Comparison of ENCODE assay signal across 8 cellular contexts in genomic region chr16:48556913-48557351, GRCh38. TPM values are rescaled to one million over a fixed set of nuclear protein-coding genes. Genes with fewer than 3 reads are reported as not detected.
DNase-seq lines count a peak whose midpoint lies in the region; ATAC-seq and TF ChIP-seq lines count a peak whose summit lies in the region.

No MANE protein-coding gene starts in this region.

- H3K4me3 ChIP-seq in HEK293 (ENCODE audit: low read depth, low read length), result no peak overlapping the region
- H3K4me3 ChIP-seq in Peyer's patch, result no peak overlapping the region

- peak; percentile 71 for ATAC-seq in GM18508 (IDR thresholded peaks at IDR 0.05; ENCODE audit: insufficient read depth, unreplicated experiment)

- H3K36me3 ChIP-seq in HEK293 (ENCODE audit: control insufficient read depth in 2 of 2, insufficient read depth in 1 of 2, low read length in 2 of 2), result peaks cover 0 to 34% of the 10 kb centered on the region in 2 experiments; a peak in 1 of 3 replicates
- H3K36me3 ChIP-seq in Peyer's patch, result peaks cover 0 to 11% (median 0%) of the 10 kb centered on the region in 3 donors

- TF ChIP-seq POLR2A in Peyer's patch (IDR thresholded peaks at IDR 0.05), result no peak

- POLR2A ChIA-PET in HEK293 (lab: Yijun Ruan, JAX) (no interaction called here), RWPE1 (lab: Yijun Ruan, JAX; ENCODE audit: low non-redundant PET) (no interaction called here)

- no peaks in the 10 kb centered on the region for H3K27me3 ChIP-seq in Peyer's patch

- H3K9me3 ChIP-seq in HEK293 (ENCODE audit: control insufficient read depth, insufficient read depth, low read depth, low read length) (no peaks in the 10 kb centered on the region), Peyer's patch (no peaks in the 10 kb centered on the region)

- peaks cover 15% of the 10 kb centered on the region for H3K4me1 ChIP-seq in HEK293 (ENCODE audit: control insufficient read depth, insufficient read depth, low read length)
- H3K4me1 ChIP-seq in Peyer's patch, result peaks cover 0 to 25% (median 4%) of the 10 kb centered on the region in 4 donors

- CTCF ChIA-PET in HEK293 (lab: Yijun Ruan, JAX) (no interaction called here), RWPE1 (lab: Yijun Ruan, JAX) (interaction anchor here (0.6 kb wide), 1 partner anchor 1286 kb away, joined by 4 read pairs; no protein-coding TSS in a partner anchor)

- DNase-seq in RWPE1 (ENCODE audit: low spot score), result peak; percentile 24
- peak; percentile 37 for DNase-seq in fibroblast of the conjunctiva (ENCODE audit: low read depth)
- no peak for DNase-seq in Peyer's patch
- no peak for DNase-seq in central memory CD4-positive, alpha-beta T cell
- DNase-seq in UCSD-AML1 (lab: John Stamatoyannopoulos, UW; ENCODE audit: unreplicated experiment), result no peak
- no peak for DNase-seq in GM20000 (ENCODE audit: low spot score)

- no peak for TF ChIP-seq CTCF in HEK293 (tag by site-specific recombination; IDR thresholded peaks at IDR 0.05)
- no peak for TF ChIP-seq CTCF in RWPE1 (conservative IDR thresholded peaks at IDR 0.05; ENCODE audit: low read depth)
- no peak for TF ChIP-seq CTCF in Peyer's patch (IDR thresholded peaks at IDR 0.05)
- no peak for TF ChIP-seq CTCF in GM20000 (IDR thresholded peaks at IDR 0.05; ENCODE audit: extremely low read depth, missing control alignments)

- H3K27ac ChIP-seq in HEK293 (ENCODE audit: extremely low read depth, low read depth, low read length), result no peak overlapping the region
- no peak overlapping the region for H3K27ac ChIP-seq in RWPE1
- no peak overlapping the region for H3K27ac ChIP-seq in Peyer's patch

TF ChIP-seq in HEK293, 187 proteins besides CTCF, POLR2A, EP300 and RAD21:
- TF ChIP-seq ZNF623 (tag by site-specific recombination; IDR thresholded peaks at IDR 0.05) (no peak), ZNF335 (tag by site-specific recombination; conservative IDR thresholded peaks at IDR 0.05) (0 out of 2 replicates have a peak, but pooled peaks have one; percentile 9)

RNA-seq across cellular contexts. Expression of gene N4BP1, which starts 53.0 kb away (rescaled TPM):
- total RNA-seq in Peyer's patch, result 10 to 100 TPM; 31.5 to 42.4 (median 36.8) TPM

Comparison
In these comparisons a context has a peak if more than half of its experiments do, and no peak if none do; other contexts are left out.
1. DNase-seq: peak in RWPE1 (single experiment) and fibroblast of the conjunctiva (single experiment); none in Peyer's patch (0 of 3), central memory CD4-positive, alpha-beta T cell (single experiment), UCSD-AML1 (single experiment) and GM20000 (single experiment).